ENCODE assay signal across 18 cellular contexts in genomic region chr3:173135059-173135458, GRCh38. TPM values are rescaled to one million over a fixed set of nuclear protein-coding genes. Genes with fewer than 3 reads are reported as not detected.
DNase-seq lines count a peak whose midpoint lies in the region; ATAC-seq, FAIRE-seq and TF ChIP-seq lines count a peak whose summit lies in the region.
"Had no signal": no experiment of that assay in that cellular context is flagged by ENCODE, and none has a peak within 500 bp of the region (broad histone marks: within the 10 kb centered on the region; RNA-seq: fewer than 3 reads in every experiment).

No MANE protein-coding gene starts in this region.

- POLR2A ChIA-PET in MCF 10A (lab: Yijun Ruan, JAX): interaction anchor here (0.6 kb wide), 1 partner anchor 97 kb away, joined by 3 read pairs; no protein-coding TSS in a partner anchor
- POLR2A ChIA-PET in endothelial cell of umbilical vein (lab: Charles Lee): no interaction called here

- no peaks in the 10 kb centered on the region for H4K20me1 ChIP-seq in endothelial cell of umbilical vein (replicated peaks; ENCODE audit: control insufficient read depth, extremely low read depth, insufficient read depth, low read length)
- H4K20me1 ChIP-seq: BLaER1 had no signal

- 16 to 34% methylated on average over 2 of the region's 2 CpGs for WGBS in heart right ventricle, 2 donors

- TF ChIP-seq CTCF in MCF 10A (IDR thresholded peaks at IDR 0.05; ENCODE audit: unreplicated experiment) (no peak), breast epithelium (IDR thresholded peaks at IDR 0.05) (no peak), RWPE2 (IDR thresholded peaks at IDR 0.05; ENCODE audit: poor library complexity, severe bottlenecking) (no peak), endothelial cell of umbilical vein (IDR thresholded peaks at IDR 0.05; ENCODE audit: extremely low read depth in 1 of 2, insufficient read depth in 1 of 2, low read depth in 1 of 2, low read length in 2 of 2) (no peak), heart right ventricle (IDR thresholded peaks at IDR 0.05) (no peak)

- H3K9me3 ChIP-seq in breast epithelium (no peaks in the 10 kb centered on the region), RWPE2 (ENCODE audit: severe bottlenecking) (no peaks in the 10 kb centered on the region), endothelial cell of umbilical vein (replicated peaks; ENCODE audit: control insufficient read depth, insufficient read depth, low read length) (no peaks in the 10 kb centered on the region), heart right ventricle (no peaks in the 10 kb centered on the region)
- H3K9me3 ChIP-seq: BLaER1 had no signal

- H3K27ac ChIP-seq in breast epithelium (no peak overlapping the region), RWPE2 (ENCODE audit: poor library complexity, severe bottlenecking) (no peak overlapping the region), endothelial cell of umbilical vein (ENCODE audit: insufficient read depth, low read depth, low read length) (no peak overlapping the region), heart right ventricle (no peak overlapping the region)
- H3K27ac ChIP-seq: BLaER1, KMS-11 had no signal

- H3K4me1 Mint-ChIP-seq in MCF 10A (ENCODE audit: insufficient read depth, unreplicated experiment): no peaks in the 10 kb centered on the region

- H3K36me3 Mint-ChIP-seq in MCF 10A (ENCODE audit: insufficient read depth, unreplicated experiment): no peaks in the 10 kb centered on the region

- DNase-seq in MCF 10A (ENCODE audit: unreplicated experiment): peak; percentile 8
- DNase-seq in breast epithelium (ENCODE audit: low spot score in 2 of 2): no peak
- no peak for DNase-seq in RWPE2 (ENCODE audit: low spot score)
- DNase-seq in endothelial cell of umbilical vein (ENCODE audit: low read depth, low spot score): peak; percentile 21
- no peak for DNase-seq in heart right ventricle
- DNase-seq in NCI-H187 treated with DMSO at 0.1 percent for 48 hours (lab: John Stamatoyannopoulos, UW): no peak
- DNase-seq in stimulated activated CD4-positive, alpha-beta T cell treated with anti-CD3 and anti-CD28 coated beads, Interleukin-4, amount 100 ng/mL, for 4 hours: no peak
- DNase-seq in NCI-H187 (lab: John Stamatoyannopoulos, UW): no peak
- DNase-seq: 8988T; NCI-H1105; NCI-H1694; NCI-H69; NK-92 treated with Interleukin-12 subunit alpha and Interleukin-12 subunit beta, amount 100 ng/mL, for 24 hours had no signal

- H3K27ac Mint-ChIP-seq in MCF 10A (ENCODE audit: low read depth, unreplicated experiment): no peak overlapping the region

- CTCF ChIA-PET in MCF 10A (lab: Yijun Ruan, JAX) (no interaction called here), endothelial cell of umbilical vein (lab: Charles Lee) (no interaction called here)

- H3K9me1 ChIP-seq in endothelial cell of umbilical vein (replicated peaks; ENCODE audit: control insufficient read depth, extremely low read depth, insufficient read depth, low read length): no peaks in the 10 kb centered on the region

- intact Hi-C loops in MCF 10A (cut with micrococcal nuclease) (no loop called here), breast epithelium (cut with DNase I; ENCODE audit: low total_unique reads) (no loop called here), endothelial cell of umbilical vein (cut with micrococcal nuclease) (no loop called here), heart right ventricle (cut with DNase I) (no loop called here)

- H3K27me3 Mint-ChIP-seq in MCF 10A (ENCODE audit: insufficient read depth, unreplicated experiment): peaks cover 88% of the 10 kb centered on the region

- no peak overlapping the region for H3K4me3 Mint-ChIP-seq in MCF 10A (ENCODE audit: unreplicated experiment)

- no peak overlapping the region for H3K4me3 ChIP-seq in breast epithelium
- no peak overlapping the region for H3K4me3 ChIP-seq in RWPE2 (ENCODE audit: severe bottlenecking)
- no peak overlapping the region for H3K4me3 ChIP-seq in endothelial cell of umbilical vein (replicated peaks in 1 of 3; ENCODE audit: insufficient read depth in 1 of 3, low read depth in 1 of 3, low read length in 3 of 3)
- no peak overlapping the region for H3K4me3 ChIP-seq in heart right ventricle
- H3K4me3 ChIP-seq: BLaER1 had no signal

- H3K79me2 ChIP-seq in endothelial cell of umbilical vein (ENCODE audit: control insufficient read depth, insufficient read depth, low read length): no peaks in the 10 kb centered on the region

- no peak overlapping the region for H2AFZ ChIP-seq in endothelial cell of umbilical vein (ENCODE audit: low read depth, low read length)

- dilution Hi-C loops in endothelial cell of umbilical vein (cut with MboI; ENCODE audit: extremely low pct_ligation_motif_present, low sequenced_read_pairs): no loop called here

- no TSS peak for BruUV-seq in MCF 10A (replicated peaks; lab: Mats Ljungman, UMichigan)
- BruUV-seq in endothelial cell of umbilical vein (replicated peaks; lab: Mats Ljungman, UMichigan): no TSS peak

- TF ChIP-seq POLR2A in breast epithelium (IDR thresholded peaks at IDR 0.05): no peak
- no peak for TF ChIP-seq POLR2A in endothelial cell of umbilical vein (IDR thresholded peaks at IDR 0.05; ENCODE audit: low read depth, low read length)

- H3K9me3 Mint-ChIP-seq in MCF 10A (ENCODE audit: unreplicated experiment): no peaks in the 10 kb centered on the region

- ATAC-seq in RWPE2 (ENCODE audit: low read depth): peak; percentile 33; the same call in 2 of the 3 replicates
- no peak for ATAC-seq in heart right ventricle

- H3K36me3 ChIP-seq in breast epithelium: no peaks in the 10 kb centered on the region
- H3K36me3 ChIP-seq in RWPE2 (ENCODE audit: low read depth): no peaks in the 10 kb centered on the region
- H3K36me3 ChIP-seq in endothelial cell of umbilical vein (ENCODE audit: control insufficient read depth in 2 of 2, extremely low read depth in 1 of 2, insufficient read depth in 2 of 2, low read length in 2 of 2): no peaks in the 10 kb centered on the region
- no peaks in the 10 kb centered on the region for H3K36me3 ChIP-seq in heart right ventricle
- H3K36me3 ChIP-seq: BLaER1 had no signal

- H3K27me3 ChIP-seq in breast epithelium (no peaks in the 10 kb centered on the region), RWPE2 (ENCODE audit: insufficient read depth, poor library complexity, severe bottlenecking) (peaks cover 26% of the 10 kb centered on the region), endothelial cell of umbilical vein (ENCODE audit: control insufficient read depth in 2 of 2, insufficient read depth in 2 of 2, low read length in 2 of 2) (peaks cover 0 to 7% of the 10 kb centered on the region in 2 experiments), heart right ventricle (no peaks in the 10 kb centered on the region)
- H3K27me3 ChIP-seq: BLaER1 had no signal

- H3K4me1 ChIP-seq in breast epithelium (no peaks in the 10 kb centered on the region), RWPE2 (ENCODE audit: insufficient read depth, poor library complexity, severe bottlenecking) (no peaks in the 10 kb centered on the region), endothelial cell of umbilical vein (ENCODE audit: control insufficient read depth, extremely low read depth, insufficient read depth, low read length) (no peaks in the 10 kb centered on the region), heart right ventricle (no peaks in the 10 kb centered on the region)
- H3K4me1 ChIP-seq: BLaER1 had no signal

- no peak overlapping the region for H3K4me2 ChIP-seq in endothelial cell of umbilical vein (ENCODE audit: insufficient read depth, low read length)
- H3K4me2 ChIP-seq: BLaER1, KMS-11 had no signal

- no peak overlapping the region for H3K9ac ChIP-seq in endothelial cell of umbilical vein (replicated peaks; ENCODE audit: extremely low read depth, insufficient read depth, low read length)
- H3K9ac ChIP-seq: BLaER1, KMS-11 had no signal

- FAIRE-seq in endothelial cell of umbilical vein (lab: Jason Lieb, UNC): no peak
- FAIRE-seq: GM19239 had no signal

TF ChIP-seq in endothelial cell of umbilical vein, 7 proteins besides CTCF, POLR2A, EP300 and RAD21:
- TF ChIP-seq GATA2 (IDR thresholded peaks at IDR 0.05; ENCODE audit: insufficient read depth, insufficient read length, low read depth, low read length): no peak
- no peak for TF ChIP-seq JUN (IDR thresholded peaks at IDR 0.05; ENCODE audit: borderline replicate concordance, insufficient read depth, insufficient read length, low read depth)
- TF ChIP-seq EZH2 (IDR thresholded peaks at IDR 0.05; ENCODE audit: borderline replicate concordance, low read depth, low read length, severe bottlenecking): no peak

RNA-seq across cellular contexts. Expression of gene SPATA16, which starts 6.0 kb away (rescaled TPM):
- not detected in 2 replicates for total RNA-seq in MCF 10A (2022)
- not detected for total RNA-seq in breast epithelium
- total RNA-seq in endothelial cell of umbilical vein: not detected in 2 replicates
- not detected in 2 replicates for polyA plus RNA-seq in endothelial cell of umbilical vein
- polyA plus RNA-seq in endothelial cell of umbilical vein (2011; cell fraction: cytosol; rRNA removed): not detected in 2 replicates
- not detected in 2 replicates for polyA plus RNA-seq in endothelial cell of umbilical vein (2011; cell fraction: nucleus; rRNA removed)
- not detected in 2 replicates for polyA plus RNA-seq in endothelial cell of umbilical vein (2012)
- polyA minus RNA-seq in endothelial cell of umbilical vein: not detected in 2 replicates
- polyA minus RNA-seq in endothelial cell of umbilical vein (2011; cell fraction: cytosol; rRNA and poly(A)+ RNA removed): not detected
- not detected in 2 replicates for polyA minus RNA-seq in endothelial cell of umbilical vein (2011; cell fraction: nucleus; rRNA and poly(A)+ RNA removed)
- not detected for total RNA-seq in heart right ventricle
- not detected for polyA plus RNA-seq in heart right ventricle
- total RNA-seq: H4, SK-MEL-5 had no signal

Comparison
In these comparisons a context has a peak if more than half of its experiments do, and no peak if none do; other contexts are left out.
1. DNase-seq: peak in MCF 10A (single experiment) and endothelial cell of umbilical vein (single experiment); none in breast epithelium (0 of 2), RWPE2 (single experiment), heart right ventricle (0 of 2), NCI-H187 treated with DMSO at 0.1 percent for 48 hours (single experiment), stimulated activated CD4-positive, alpha-beta T cell treated with anti-CD3 and anti-CD28 coated beads, Interleukin-4, amount 100 ng/mL, for 4 hours (0 of 2) and NCI-H187 (0 of 2).